In genomic region chr6:138300469-138300868, GRCh38 we compare ENCODE assay signal across 32 cellular contexts.
"Had no signal": no experiment of that assay in that cellular context is flagged by ENCODE, and none has a peak within 500 bp of the region (broad histone marks: within the 10 kb centered on the region; RNA-seq: fewer than 3 reads in every experiment).

No MANE protein-coding gene starts in this region.

- DNase-seq: activated B cell treated with CpG ODN at 0.5 μM for 24 hours; activated CD4-positive, alpha-beta memory T cell treated with anti-CD3 and anti-CD28 coated beads for 36 hours; activated CD4-positive, alpha-beta T cell treated with anti-CD3 and anti-CD28 coated beads for 4 hours; activated CD4-positive, alpha-beta T cell treated with anti-CD3 and anti-CD28 coated beads, Interleukin-2, amount 10 ng/mL, durations not matched to agents 24 days and 14 days; activated CD4-positive, alpha-beta T cell treated with anti-CD3 and anti-CD28 coated beads, Interleukin-2, amount 50 U/mL, for 1 hour; activated CD4-positive, alpha-beta T cell treated with anti-CD3 and anti-CD28 coated beads, Interleukin-2, amount 50 U/mL, for 4 hours; activated CD4-positive, CD25-positive, alpha-beta regulatory T cell treated with anti-CD3 and anti-CD28 coated beads, Interleukin-2, amount 50 U/mL, for 72 hours; activated CD8-positive, alpha-beta memory T cell treated with anti-CD3 and anti-CD28 coated beads, Interleukin-2, amount 50 U/mL, for 4 hours; activated CD8-positive, alpha-beta T cell treated with anti-CD3 and anti-CD28 coated beads for 36 hours; activated effector memory CD4-positive, alpha-beta T cell treated with Interleukin-2 at 50 U/mL for 16 hours; activated gamma-delta T cell; activated naive CD4-positive, alpha-beta T cell; activated naive CD4-positive, alpha-beta T cell treated with anti-CD3 and anti-CD28 coated beads for 36 hours; activated naive CD4-positive, alpha-beta T cell treated with anti-CD3 and anti-CD28 coated beads, Interleukin-2, amount 50 U/mL, for 16 hours; activated naive CD8-positive, alpha-beta T cell treated with anti-CD3 and anti-CD28 coated beads for 36 hours; activated T-cell treated with anti-CD3 and anti-CD28 coated beads for 4 hours; activated T-cell treated with anti-CD3 and anti-CD28 coated beads, Interleukin-2, amount 50 U/mL, for 24 hours; activated T-cell treated with anti-CD3 and anti-CD28 coated beads, Interleukin-2, amount 50 U/mL, for 48 hours; adrenal gland; amniotic stem cell; aorta; body of pancreas; brain microvascular endothelial cell; central memory CD4-positive, alpha-beta T cell; T-helper 1 cell; T-helper 2 cell; T-helper 9 cell had no signal

- FAIRE-seq: astrocyte, TTC549 had no signal

- H3K4me3 ChIP-seq: adrenal gland, body of pancreas, breast epithelium had no signal

- H3K27ac ChIP-seq: adrenal gland, body of pancreas, brain microvascular endothelial cell, breast epithelium, VCaP had no signal

- H3K27me3 ChIP-seq: adrenal gland, body of pancreas, brain microvascular endothelial cell, breast epithelium had no signal

- ATAC-seq: activated CD8-positive, alpha-beta T cell treated with anti-CD3 and anti-CD28 coated beads for 36 hours; activated naive CD4-positive, alpha-beta T cell treated with anti-CD3 and anti-CD28 coated beads, Interleukin-2, amount 50 U/mL, for 72 hours; body of pancreas had no signal

- H3K4me1 ChIP-seq: adrenal gland, body of pancreas, breast epithelium had no signal

- H3K36me3 ChIP-seq: adrenal gland, brain microvascular endothelial cell, breast epithelium had no signal

- H3K9me3 ChIP-seq: adrenal gland, body of pancreas, breast epithelium had no signal
